1 cellular context compared by ENCODE assay signal in the genomic region with DNA sequence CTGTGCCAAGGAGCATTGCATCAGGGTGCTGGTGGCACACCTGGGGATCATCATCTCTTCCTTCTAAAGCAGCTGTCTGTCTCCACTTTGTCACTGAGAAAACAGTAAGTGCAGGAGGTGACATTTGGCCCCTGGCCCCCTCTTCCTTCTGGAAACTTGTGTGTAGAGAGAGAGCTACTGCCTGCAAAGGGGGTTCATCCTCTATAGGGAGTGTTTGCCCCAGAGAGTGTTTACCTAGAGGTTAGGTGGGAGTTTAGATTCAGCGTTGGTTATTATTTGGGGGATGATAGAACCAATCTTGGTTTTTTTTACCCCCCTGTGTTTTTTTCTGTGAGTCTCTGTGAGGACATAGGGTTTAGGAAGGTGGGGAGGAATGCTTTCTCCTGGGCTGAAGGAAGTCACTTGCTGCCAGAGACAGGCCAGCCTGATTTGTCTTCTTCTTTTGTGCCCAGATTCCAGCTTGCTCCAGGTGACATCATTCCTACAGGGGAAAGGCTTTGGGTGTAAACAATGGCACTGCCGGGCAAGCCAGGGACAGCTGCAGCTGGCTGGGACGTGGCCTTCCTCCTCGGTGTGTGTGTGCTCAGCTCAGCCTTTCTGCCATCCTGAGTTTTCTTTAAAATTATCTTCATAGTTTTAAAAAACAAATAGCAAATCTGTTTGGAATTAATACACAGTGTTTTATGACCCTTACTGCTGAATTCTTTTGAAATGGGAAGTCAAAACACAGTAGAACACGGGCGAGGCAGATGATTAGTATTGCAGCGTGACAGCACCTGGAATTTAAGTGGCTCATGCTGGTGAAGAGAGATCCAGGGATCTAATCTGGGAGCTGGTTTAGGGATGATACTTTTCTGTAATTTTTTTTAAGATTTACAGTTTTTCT.
TF ChIP-seq lines count a peak whose summit lies in the region.

No MANE protein-coding gene starts in this region.

TF ChIP-seq in GM23338, 12 proteins besides CTCF, POLR2A, EP300 and RAD21 (continued from another document):
- TF ChIP-seq, protein P1, sequence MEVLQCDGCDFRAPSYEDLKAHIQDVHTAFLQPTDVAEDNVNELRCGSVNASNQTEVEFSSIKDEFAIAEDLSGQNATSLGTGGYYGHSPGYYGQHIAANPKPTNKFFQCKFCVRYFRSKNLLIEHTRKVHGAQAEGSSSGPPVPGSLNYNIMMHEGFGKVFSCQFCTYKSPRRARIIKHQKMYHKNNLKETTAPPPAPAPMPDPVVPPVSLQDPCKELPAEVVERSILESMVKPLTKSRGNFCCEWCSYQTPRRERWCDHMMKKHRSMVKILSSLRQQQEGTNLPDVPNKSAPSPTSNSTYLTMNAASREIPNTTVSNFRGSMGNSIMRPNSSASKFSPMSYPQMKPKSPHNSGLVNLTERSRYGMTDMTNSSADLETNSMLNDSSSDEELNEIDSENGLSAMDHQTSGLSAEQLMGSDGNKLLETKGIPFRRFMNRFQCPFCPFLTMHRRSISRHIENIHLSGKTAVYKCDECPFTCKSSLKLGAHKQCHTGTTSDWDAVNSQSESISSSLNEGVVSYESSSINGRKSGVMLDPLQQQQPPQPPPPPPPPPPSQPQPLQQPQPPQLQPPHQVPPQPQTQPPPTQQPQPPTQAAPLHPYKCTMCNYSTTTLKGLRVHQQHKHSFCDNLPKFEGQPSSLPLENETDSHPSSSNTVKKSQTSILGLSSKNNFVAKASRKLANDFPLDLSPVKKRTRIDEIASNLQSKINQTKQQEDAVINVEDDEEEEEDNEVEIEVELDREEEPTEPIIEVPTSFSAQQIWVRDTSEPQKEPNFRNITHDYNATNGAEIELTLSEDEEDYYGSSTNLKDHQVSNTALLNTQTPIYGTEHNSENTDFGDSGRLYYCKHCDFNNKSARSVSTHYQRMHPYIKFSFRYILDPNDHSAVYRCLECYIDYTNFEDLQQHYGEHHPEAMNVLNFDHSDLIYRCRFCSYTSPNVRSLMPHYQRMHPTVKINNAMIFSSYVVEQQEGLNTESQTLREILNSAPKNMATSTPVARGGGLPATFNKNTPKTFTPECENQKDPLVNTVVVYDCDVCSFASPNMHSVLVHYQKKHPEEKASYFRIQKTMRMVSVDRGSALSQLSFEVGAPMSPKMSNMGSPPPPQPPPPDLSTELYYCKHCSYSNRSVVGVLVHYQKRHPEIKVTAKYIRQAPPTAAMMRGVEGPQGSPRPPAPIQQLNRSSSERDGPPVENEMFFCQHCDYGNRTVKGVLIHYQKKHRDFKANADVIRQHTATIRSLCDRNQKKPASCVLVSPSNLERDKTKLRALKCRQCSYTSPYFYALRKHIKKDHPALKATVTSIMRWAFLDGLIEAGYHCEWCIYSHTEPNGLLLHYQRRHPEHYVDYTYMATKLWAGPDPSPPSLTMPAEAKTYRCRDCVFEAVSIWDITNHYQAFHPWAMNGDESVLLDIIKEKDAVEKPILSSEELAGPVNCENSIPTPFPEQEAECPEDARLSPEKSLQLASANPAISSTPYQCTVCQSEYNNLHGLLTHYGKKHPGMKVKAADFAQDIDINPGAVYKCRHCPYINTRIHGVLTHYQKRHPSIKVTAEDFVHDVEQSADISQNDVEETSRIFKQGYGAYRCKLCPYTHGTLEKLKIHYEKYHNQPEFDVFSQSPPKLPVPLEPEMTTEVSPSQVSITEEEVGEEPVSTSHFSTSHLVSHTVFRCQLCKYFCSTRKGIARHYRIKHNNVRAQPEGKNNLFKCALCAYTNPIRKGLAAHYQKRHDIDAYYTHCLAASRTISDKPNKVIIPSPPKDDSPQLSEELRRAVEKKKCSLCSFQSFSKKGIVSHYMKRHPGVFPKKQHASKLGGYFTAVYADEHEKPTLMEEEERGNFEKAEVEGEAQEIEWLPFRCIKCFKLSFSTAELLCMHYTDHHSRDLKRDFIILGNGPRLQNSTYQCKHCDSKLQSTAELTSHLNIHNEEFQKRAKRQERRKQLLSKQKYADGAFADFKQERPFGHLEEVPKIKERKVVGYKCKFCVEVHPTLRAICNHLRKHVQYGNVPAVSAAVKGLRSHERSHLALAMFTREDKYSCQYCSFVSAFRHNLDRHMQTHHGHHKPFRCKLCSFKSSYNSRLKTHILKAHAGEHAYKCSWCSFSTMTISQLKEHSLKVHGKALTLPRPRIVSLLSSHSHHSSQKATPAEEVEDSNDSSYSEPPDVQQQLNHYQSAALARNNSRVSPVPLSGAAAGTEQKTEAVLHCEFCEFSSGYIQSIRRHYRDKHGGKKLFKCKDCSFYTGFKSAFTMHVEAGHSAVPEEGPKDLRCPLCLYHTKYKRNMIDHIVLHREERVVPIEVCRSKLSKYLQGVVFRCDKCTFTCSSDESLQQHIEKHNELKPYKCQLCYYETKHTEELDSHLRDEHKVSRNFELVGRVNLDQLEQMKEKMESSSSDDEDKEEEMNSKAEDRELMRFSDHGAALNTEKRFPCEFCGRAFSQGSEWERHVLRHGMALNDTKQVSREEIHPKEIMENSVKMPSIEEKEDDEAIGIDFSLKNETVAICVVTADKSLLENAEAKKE (CRISPR knock-in tag; IDR thresholded peaks at IDR 0.05) = no peak
- TF ChIP-seq EZH2 (IDR thresholded peaks at IDR 0.05; ENCODE audit: low read depth, unreplicated experiment) = no peak
- no peak for TF ChIP-seq STAT1 (IDR thresholded peaks at IDR 0.05; ENCODE audit: unreplicated experiment)
- TF ChIP-seq EZH2phosphoT487 (IDR thresholded peaks at IDR 0.05; ENCODE audit: unreplicated experiment) = no peak
- no peak for TF ChIP-seq ZNF331 (CRISPR knock-in tag; IDR thresholded peaks at IDR 0.05; ENCODE audit: low read depth)
- TF ChIP-seq, protein P2, sequence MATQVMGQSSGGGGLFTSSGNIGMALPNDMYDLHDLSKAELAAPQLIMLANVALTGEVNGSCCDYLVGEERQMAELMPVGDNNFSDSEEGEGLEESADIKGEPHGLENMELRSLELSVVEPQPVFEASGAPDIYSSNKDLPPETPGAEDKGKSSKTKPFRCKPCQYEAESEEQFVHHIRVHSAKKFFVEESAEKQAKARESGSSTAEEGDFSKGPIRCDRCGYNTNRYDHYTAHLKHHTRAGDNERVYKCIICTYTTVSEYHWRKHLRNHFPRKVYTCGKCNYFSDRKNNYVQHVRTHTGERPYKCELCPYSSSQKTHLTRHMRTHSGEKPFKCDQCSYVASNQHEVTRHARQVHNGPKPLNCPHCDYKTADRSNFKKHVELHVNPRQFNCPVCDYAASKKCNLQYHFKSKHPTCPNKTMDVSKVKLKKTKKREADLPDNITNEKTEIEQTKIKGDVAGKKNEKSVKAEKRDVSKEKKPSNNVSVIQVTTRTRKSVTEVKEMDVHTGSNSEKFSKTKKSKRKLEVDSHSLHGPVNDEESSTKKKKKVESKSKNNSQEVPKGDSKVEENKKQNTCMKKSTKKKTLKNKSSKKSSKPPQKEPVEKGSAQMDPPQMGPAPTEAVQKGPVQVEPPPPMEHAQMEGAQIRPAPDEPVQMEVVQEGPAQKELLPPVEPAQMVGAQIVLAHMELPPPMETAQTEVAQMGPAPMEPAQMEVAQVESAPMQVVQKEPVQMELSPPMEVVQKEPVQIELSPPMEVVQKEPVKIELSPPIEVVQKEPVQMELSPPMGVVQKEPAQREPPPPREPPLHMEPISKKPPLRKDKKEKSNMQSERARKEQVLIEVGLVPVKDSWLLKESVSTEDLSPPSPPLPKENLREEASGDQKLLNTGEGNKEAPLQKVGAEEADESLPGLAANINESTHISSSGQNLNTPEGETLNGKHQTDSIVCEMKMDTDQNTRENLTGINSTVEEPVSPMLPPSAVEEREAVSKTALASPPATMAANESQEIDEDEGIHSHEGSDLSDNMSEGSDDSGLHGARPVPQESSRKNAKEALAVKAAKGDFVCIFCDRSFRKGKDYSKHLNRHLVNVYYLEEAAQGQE (IDR thresholded peaks at IDR 0.05; ENCODE audit: unreplicated experiment) = no peak
- no peak for TF ChIP-seq ZNF114 (CRISPR knock-in tag; IDR thresholded peaks at IDR 0.05)
- TF ChIP-seq NANOG (IDR thresholded peaks at IDR 0.05; ENCODE audit: borderline replicate concordance) = no peak
- no peak for TF ChIP-seq CREB1 (CRISPR knock-in tag; IDR thresholded peaks at IDR 0.05; ENCODE audit: low read depth)
- no peak for TF ChIP-seq JUNB (IDR thresholded peaks at IDR 0.05; ENCODE audit: unreplicated experiment)
- TF ChIP-seq POLR2AphosphoS5 (IDR thresholded peaks at IDR 0.05; ENCODE audit: low read depth) = no peak
